ENCODE assay signal across 8 cellular contexts in genomic region chr1:218164930-218165686, GRCh38.
DNase-seq lines count a peak whose midpoint lies in the region; ATAC-seq and TF ChIP-seq lines count a peak whose summit lies in the region.

No MANE protein-coding gene starts in this region.

- H3K4me2 ChIP-seq in OCI-LY1 (ENCODE audit: low read length): peak overlapping the region; percentile 61

- TF ChIP-seq CTCF in OCI-LY1 (IDR thresholded peaks at IDR 0.05; ENCODE audit: low read length): no peak
- TF ChIP-seq CTCF in lung (IDR thresholded peaks at IDR 0.05; ENCODE audit: control extremely low read depth, extremely low read depth): no peak
- TF ChIP-seq CTCF in upper lobe of left lung (IDR thresholded peaks at IDR 0.05): no peak

- H3K9me2 ChIP-seq in OCI-LY1 (ENCODE audit: low read depth, low read length): no peaks in the 10 kb centered on the region

- peak; percentile 88 for DNase-seq in DMS 273 (lab: John Stamatoyannopoulos, UW; ENCODE audit: unreplicated experiment)
- no peak for DNase-seq in DMS 273 treated with DMSO at 0.1 percent for 48 hours (lab: John Stamatoyannopoulos, UW)
- DNase-seq in dermis blood vessel endothelial cell: peak; percentile 6
- DNase-seq in lung (ENCODE audit: low spot score): no peak
- peak in 1 of 2 donors; percentile 61 for DNase-seq in upper lobe of left lung

- no peaks in the 10 kb centered on the region for H3F3A ChIP-seq in OCI-LY1 (ENCODE audit: insufficient read depth, low read length)

- 0 to 2% methylated on average over 59 to 79 of the region's 79 CpGs for WGBS in lung, 2 donors
- WGBS in upper lobe of left lung, 2 donors: 2 to 3% methylated on average over 44 to 79 of the region's 79 CpGs

- H3K36me3 ChIP-seq in OCI-LY1 (ENCODE audit: insufficient read depth, low read length) (no peaks in the 10 kb centered on the region), lung (ENCODE audit: control insufficient read depth in 2 of 2, insufficient read depth in 2 of 2, low read length in 2 of 2) (no peaks in the 10 kb centered on the region), upper lobe of left lung (no peaks in the 10 kb centered on the region)

- H4K20me1 ChIP-seq in OCI-LY1 (ENCODE audit: insufficient read depth, low read length): no peaks in the 10 kb centered on the region

- peaks cover 4% of the 10 kb centered on the region; the same call in 1 of the 2 replicates for H3K27me3 ChIP-seq in OCI-LY1 (ENCODE audit: insufficient read depth, low read length)
- H3K27me3 ChIP-seq in lung (ENCODE audit: control insufficient read depth, insufficient read depth): no peaks in the 10 kb centered on the region
- peaks cover 0 to 35% (median 9%) of the 10 kb centered on the region in 4 donors for H3K27me3 ChIP-seq in upper lobe of left lung

- H3K27ac ChIP-seq in OCI-LY1 (ENCODE audit: low read depth, low read length, poor library complexity, severe bottlenecking): no peak overlapping the region
- peak overlapping the region in 1 of 2 donors; percentile 97 for H3K27ac ChIP-seq in lung (ENCODE audit: low read depth in 1 of 2, low read length in 1 of 2)
- H3K27ac ChIP-seq in upper lobe of left lung: no peak overlapping the region

- no peak for TF ChIP-seq EP300 in upper lobe of left lung (IDR thresholded peaks at IDR 0.05)

- no peak overlapping the region for H2AFZ ChIP-seq in OCI-LY1 (ENCODE audit: low read length)

- H3K4me1 ChIP-seq in OCI-LY1 (ENCODE audit: insufficient read depth, low read length, severe bottlenecking) (peaks cover 10% of the 10 kb centered on the region), lung (ENCODE audit: control insufficient read depth in 2 of 2, insufficient read depth in 2 of 2, low read length in 2 of 2) (peaks cover 0 to 6% of the 10 kb centered on the region in 2 donors), upper lobe of left lung (peaks cover 15 to 24% (median 22%) of the 10 kb centered on the region in 4 donors)

- no peak for TF ChIP-seq POLR2A in upper lobe of left lung (IDR thresholded peaks at IDR 0.05)

- peak overlapping the region; percentile 45; the same call in 1 of the 2 replicates for H3K9ac ChIP-seq in OCI-LY1 (ENCODE audit: low read length)

- H3K9me3 ChIP-seq in OCI-LY1 (ENCODE audit: low read length) (no peaks in the 10 kb centered on the region), lung (ENCODE audit: control insufficient read depth in 2 of 2, insufficient read depth in 1 of 2, low read length in 1 of 2) (peaks cover 0 to 2% of the 10 kb centered on the region in 2 donors), upper lobe of left lung (no peaks in the 10 kb centered on the region)

- H3K79me2 ChIP-seq in OCI-LY1 (ENCODE audit: insufficient read depth, low read length): no peaks in the 10 kb centered on the region

- ATAC-seq in HG02571 (IDR thresholded peaks at IDR 0.05; ENCODE audit: unreplicated experiment) (peak; percentile 44), lung (ENCODE audit: insufficient read depth, low FRiP score) (peak; percentile 28), upper lobe of left lung (ENCODE audit: low FRiP score in 2 of 2) (peak in 1 of 2 donors; percentile 73), HG03565 (IDR thresholded peaks at IDR 0.05; ENCODE audit: unreplicated experiment) (no peak)

- peak overlapping the region; percentile 58 for H3K4me3 ChIP-seq in OCI-LY1 (ENCODE audit: low read depth, low read length, poor library complexity, severe bottlenecking)
- peak overlapping the region; percentile 23 for H3K4me3 ChIP-seq in lung
- H3K4me3 ChIP-seq in upper lobe of left lung: peak overlapping the region; percentile 34 to 51 (median 46)

Comparison
In these comparisons a context has a peak if more than half of its experiments do, and no peak if none do; other contexts are left out.
1. DNase-seq: peak in DMS 273 (single experiment) and dermis blood vessel endothelial cell (single experiment); none in DMS 273 treated with DMSO at 0.1 percent for 48 hours (single experiment) and lung (single experiment).
2. Peak in every context shown above with its lines, with median percentiles within 50 percentile points of each other: H3K4me3 ChIP-seq.